ENCODE assay signal across 23 cellular contexts in genomic region chr5:176632777-176633176, GRCh38. TPM values are rescaled to one million over a fixed set of nuclear protein-coding genes. Genes with fewer than 3 reads are reported as not detected.
DNase-seq lines count a peak whose midpoint lies in the region; ATAC-seq, FAIRE-seq and TF ChIP-seq lines count a peak whose summit lies in the region.
"Had no signal": no experiment of that assay in that cellular context is flagged by ENCODE, and none has a peak within 500 bp of the region (broad histone marks: within the 10 kb centered on the region; RNA-seq: fewer than 3 reads in every experiment).

No MANE protein-coding gene starts in this region.

- TF ChIP-seq CTCF in left ventricle myocardium inferior (IDR thresholded peaks at IDR 0.05; ENCODE audit: borderline replicate concordance) = no peak
- TF ChIP-seq CTCF in HEK293 (tag by site-specific recombination; IDR thresholded peaks at IDR 0.05) = no peak
- no peak for TF ChIP-seq CTCF in foreskin keratinocyte (conservative IDR thresholded peaks at IDR 0.05)

- H3K27ac ChIP-seq in left ventricle myocardium inferior (replicated peaks) (no peak overlapping the region), HEK293 (ENCODE audit: extremely low read depth, low read depth, low read length) (no peak overlapping the region), foreskin keratinocyte (no peak overlapping the region)
- H3K27ac ChIP-seq: Peyer's patch had no signal

- CTCF ChIA-PET in HEK293 (lab: Yijun Ruan, JAX) = interaction anchor here (0.7 kb wide), 1 partner anchor 277 kb away, joined by 3 read pairs; no protein-coding TSS in a partner anchor

- H3K36me3 ChIP-seq in left ventricle myocardium inferior = no peaks in the 10 kb centered on the region
- H3K36me3 ChIP-seq in HEK293 (ENCODE audit: control insufficient read depth in 2 of 2, insufficient read depth in 1 of 2, low read length in 2 of 2) = no peaks in the 10 kb centered on the region
- H3K36me3 ChIP-seq: Peyer's patch had no signal

- H3K4me3 ChIP-seq in left ventricle myocardium inferior (no peak overlapping the region), HEK293 (ENCODE audit: low read depth, low read length) (no peak overlapping the region)
- H3K4me3 ChIP-seq: Peyer's patch had no signal

- intact Hi-C loops in left ventricle myocardium superior (cut with micrococcal nuclease) (no loop called here), left ventricle myocardium inferior (cut with micrococcal nuclease) (no loop called here)

- no peak for DNase-seq in left ventricle myocardium superior
- no peak for DNase-seq in left ventricle myocardium inferior
- DNase-seq in cerebellum (ENCODE audit: low spot score) = peak; percentile 90
- DNase-seq in foreskin keratinocyte = no peak
- no peak for DNase-seq in EL
- no peak for DNase-seq in urothelium cell line (ENCODE audit: low spot score)
- DNase-seq: CD4-positive, alpha-beta T cell; DMS79 treated with DMSO at 0.1 percent for 48 hours; GF-D8; NCI-H1048; NCI-H2107; NCI-H774; Peyer's patch; SHP77; SK-N-SH; T-cell had no signal

- H3K9me3 ChIP-seq in left ventricle myocardium inferior (replicated peaks) (no peaks in the 10 kb centered on the region), HEK293 (ENCODE audit: control insufficient read depth, insufficient read depth, low read depth, low read length) (no peaks in the 10 kb centered on the region)
- H3K9me3 ChIP-seq: Peyer's patch, SK-N-SH had no signal

- ATAC-seq in left ventricle myocardium superior (peak; percentile 38), foreskin keratinocyte (no peak)
- ATAC-seq: T-cell had no signal

- peaks cover 80% of the 10 kb centered on the region for H3K27me3 ChIP-seq in left ventricle myocardium inferior (ENCODE audit: low read depth)
- H3K27me3 ChIP-seq in foreskin keratinocyte = peaks cover 35% of the 10 kb centered on the region

- no peak for FAIRE-seq in urothelium cell line (lab: Jason Lieb, UNC)
- FAIRE-seq: GM12891, GM18507, H54 had no signal

- POLR2A ChIA-PET in HEK293 (lab: Yijun Ruan, JAX) = interaction anchor here (0.9 kb wide), 1 partner anchor 22 kb away, joined by 3 read pairs; no protein-coding TSS in a partner anchor

- H3K4me1 ChIP-seq in left ventricle myocardium inferior (peaks cover 15% of the 10 kb centered on the region), HEK293 (ENCODE audit: control insufficient read depth, insufficient read depth, low read length) (peaks cover 4% of the 10 kb centered on the region; the same call in 1 of the 2 replicates), foreskin keratinocyte (peaks cover 7% of the 10 kb centered on the region)

TF ChIP-seq in HEK293, 187 proteins besides CTCF, POLR2A, EP300 and RAD21:
- TF ChIP-seq TSHZ1 (tag by site-specific recombination; IDR thresholded peaks at IDR 0.05; ENCODE audit: borderline replicate concordance) (0 out of 2 replicates have a peak, but pooled peaks have one; percentile 25), HOXA7 (CRISPR knock-in tag; IDR thresholded peaks at IDR 0.05; ENCODE audit: borderline replicate concordance) (no peak), KLF1 (tag by site-specific recombination; IDR thresholded peaks at IDR 0.05) (peak; percentile 23; the same call in 1 of the 2 replicates)
TF ChIP-seq in HEK293: peak in this region for 2.

RNA-seq across cellular contexts. Expression of gene EIF4E1B, which starts 2.3 kb away (rescaled TPM):
- total RNA-seq in left ventricle myocardium superior (not detected), left ventricle myocardium inferior (not detected), cerebellum (0.27 TPM), foreskin keratinocyte (not detected in 2 replicates)
- polyA plus RNA-seq in foreskin keratinocyte = not detected in 2 replicates
- total RNA-seq: CD4-positive, alpha-beta T cell; HT-29; MCF 10A; NCI-H460; Peyer's patch; T-cell had no signal
- polyA plus RNA-seq: SK-N-SH had no signal

RNA-seq across cellular contexts. Expression of gene SNCB, which starts 2.4 kb away (rescaled TPM):
- total RNA-seq in left ventricle myocardium superior = not detected
- 0.44 TPM for total RNA-seq in left ventricle myocardium inferior
- 25.6 TPM for total RNA-seq in cerebellum
- 0.78 and 1.3 TPM in 2 replicates for total RNA-seq in foreskin keratinocyte
- 1.8 and 3.1 TPM in 2 replicates for polyA plus RNA-seq in foreskin keratinocyte
- total RNA-seq: CD4-positive, alpha-beta T cell; HT-29; MCF 10A; Peyer's patch; T-cell had no signal

RNA-seq across cellular contexts. Expression of gene TSPAN17, which starts 14.5 kb away (rescaled TPM):
- 31.7 TPM for total RNA-seq in left ventricle myocardium superior
- total RNA-seq in left ventricle myocardium inferior = 31.0 TPM
- 33.7 TPM for total RNA-seq in cerebellum
- total RNA-seq in foreskin keratinocyte = 62.5 and 72.1 TPM in 2 replicates
- 56.6 and 61.4 TPM in 2 replicates for polyA plus RNA-seq in foreskin keratinocyte

RNA-seq across cellular contexts. Expression of gene GPRIN1, which starts 22.8 kb away (rescaled TPM):
- 0.50 TPM for total RNA-seq in left ventricle myocardium superior
- total RNA-seq in left ventricle myocardium inferior = 0.58 TPM
- 38.9 TPM for total RNA-seq in cerebellum
- total RNA-seq in foreskin keratinocyte = 16.9 and 18.3 TPM in 2 replicates
- 11.1 and 11.4 TPM in 2 replicates for polyA plus RNA-seq in foreskin keratinocyte

Comparison
In these comparisons a context has a peak if more than half of its experiments do, and no peak if none do; other contexts are left out.
1. RNA of gene SNCB, which starts 2.4 kb away (total RNA-seq): 25.6 TPM in cerebellum (single experiment); 0.78 to 1.3 TPM in foreskin keratinocyte, 0.44 TPM in left ventricle myocardium inferior (single experiment) and not detected in left ventricle myocardium superior (single experiment); every median in the first group is over 10 times any median in the second.